In the genomic region with DNA sequence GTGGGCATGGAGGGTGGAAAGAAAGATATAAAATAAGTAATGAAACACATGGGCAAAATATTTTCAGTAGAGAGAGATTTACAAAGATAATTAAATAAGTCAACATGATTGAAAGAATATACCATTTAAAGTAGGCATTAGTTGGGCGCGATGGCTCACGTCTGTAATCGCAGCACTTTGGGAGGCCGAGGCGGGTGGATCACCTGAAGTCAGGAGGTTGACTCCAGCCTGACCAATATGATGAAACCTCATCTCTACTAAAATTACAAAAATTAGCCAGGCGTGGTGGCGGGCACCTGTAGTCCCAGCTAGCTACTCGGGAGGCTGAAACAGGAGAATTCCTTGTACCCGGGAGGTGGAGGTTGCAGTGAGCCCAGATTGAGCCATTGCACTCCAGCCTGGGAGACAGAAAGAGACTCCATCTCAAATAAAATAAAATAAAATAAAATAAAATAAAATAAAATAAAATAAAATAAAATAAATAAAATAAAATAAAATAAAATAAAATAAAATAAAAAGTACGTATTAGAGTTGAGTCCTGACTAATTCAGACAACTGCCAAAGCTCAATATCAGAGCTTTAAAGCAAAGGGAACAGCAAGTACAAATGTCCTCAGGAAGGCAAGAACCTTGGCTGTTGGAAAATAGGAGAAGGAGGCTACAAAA, we compare ENCODE assay signal across 13 cellular contexts. TPM values are rescaled to one million over a fixed set of nuclear protein-coding genes. Genes with fewer than 3 reads are reported as not detected.
"Had no signal": no experiment of that assay in that cellular context is flagged by ENCODE, and none has a peak within 500 bp of the region (broad histone marks: within the 10 kb centered on the region; RNA-seq: fewer than 3 reads in every experiment).

No MANE protein-coding gene starts in this region.

RNA-seq across cellular contexts. Expression of gene TYRP1, which starts 15.6 kb away (rescaled TPM):
- total RNA-seq: activated naive CD4-positive, alpha-beta T cell treated with anti-CD3 and anti-CD28 coated beads for 36 hours; activated naive CD4-positive, alpha-beta T cell treated with anti-CD3 and anti-CD28 coated beads, Interleukin-2, amount 50 U/mL, for 72 hours; activated naive CD8-positive, alpha-beta T cell treated with anti-CD3 and anti-CD28 coated beads for 36 hours; activated naive CD8-positive, alpha-beta T cell treated with anti-CD3 and anti-CD28 coated beads, Interleukin-2, amount 10 ng/mL, durations not matched to agents 7 days and 5 days; activated T-cell treated with anti-CD3 and anti-CD28 coated beads, Interleukin-2, amount 50 U/mL, for 4 hours; activated T-cell treated with anti-CD3 and anti-CD28 coated beads, Interleukin-2, amount 50 U/mL, for 72 hours; activated T-helper 1 cell treated with anti-CD3 and anti-CD28 coated beads, Interleukin-12 subunit alpha, Interleukin-12 subunit beta, Interleukin-2, Interleukin-4 antibody, amounts not matched to agents 30 ng/mL and 10 ng/mL and 1 ng/mL, durations not matched to agents 14 hours and 24 hours and 36 hours; activated T-helper 17 cell treated with anti-CD3 and anti-CD28 coated beads, Interleukin-2, amount 50 U/mL, for 72 hours; activated T-helper 2 cell treated with anti-CD3 and anti-CD28 coated beads, Interferon-gamma antibody, Interleukin-2, Interleukin-4, amounts not matched to agents 10 μg/mL and 5 μg/mL and 100 μg/mL, durations not matched to agents 14 hours and 24 hours and 36 hours; ascending aorta; body of pancreas; breast epithelium; bronchial epithelial cell had no signal
